Comparison of ENCODE assay signal across 23 cellular contexts in the genomic region with DNA sequence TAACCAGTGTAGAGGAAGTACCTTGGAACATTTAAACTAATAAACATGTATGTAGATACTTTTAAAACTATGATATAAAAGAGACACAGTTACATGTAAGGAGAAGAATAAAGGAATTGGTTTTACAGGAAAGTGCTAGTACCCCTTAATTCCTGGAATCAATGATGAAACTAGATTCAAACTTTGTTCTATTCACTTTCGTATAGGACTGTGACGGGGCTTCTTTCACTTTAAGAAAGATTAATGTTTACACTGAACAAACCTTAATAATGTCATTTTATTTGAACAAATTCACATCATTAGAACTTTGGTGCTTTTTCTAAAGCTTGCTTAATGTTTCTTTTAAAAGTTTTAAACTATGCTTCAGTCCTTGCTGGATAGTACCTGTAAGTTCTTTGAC. TPM values are rescaled to one million over a fixed set of nuclear protein-coding genes. Genes with fewer than 3 reads are reported as not detected.
A peak's percentile ranks its signal among the peaks of the same experiment; 100 is the strongest.
DNase-seq lines count a peak whose midpoint lies in the region; ATAC-seq and TF ChIP-seq lines count a peak whose summit lies in the region.
"Had no signal": no experiment of that assay in that cellular context is flagged by ENCODE, and none has a peak within 500 bp of the region (broad histone marks: within the 10 kb centered on the region; RNA-seq: fewer than 3 reads in every experiment).

No MANE protein-coding gene starts in this region.

- POLR2A ChIA-PET in CD8-positive, alpha-beta memory T cell (lab: Charles Lee) = interaction anchor here (0.6 kb wide), 1 partner anchor 17 kb away, joined by 6 read pairs; no protein-coding TSS in a partner anchor

- H3K4me1 ChIP-seq in body of pancreas (peaks cover 12% of the 10 kb centered on the region), gastrocnemius medialis (no peaks in the 10 kb centered on the region)
- no peaks in the 10 kb centered on the region for H3K4me1 ChIP-seq in CD8-positive, alpha-beta memory T cell (ENCODE audit: insufficient read depth, low read length)
- H3K4me1 ChIP-seq: SJCRH30, upper lobe of right lung had no signal

- peaks cover 15% of the 10 kb centered on the region for H3K36me3 Mint-ChIP-seq in activated naive CD4-positive, alpha-beta T cell treated with anti-CD3 and anti-CD28 coated beads, Interleukin-2, amount 50 U/mL, for 24 hours
- H3K36me3 Mint-ChIP-seq in T-helper 1 cell treated with Interleukin-12 subunit alpha and Interleukin-12 subunit beta and Interleukin-4 antibody, amounts not matched to agents 30 μg/mL and 1 μg/mL, for 36 hours (ENCODE audit: low read depth) = peaks cover 20% of the 10 kb centered on the region
- peaks cover 12% of the 10 kb centered on the region for H3K36me3 Mint-ChIP-seq in type B pancreatic cell
- peaks cover 0 to 47% (median 2%) of the 10 kb centered on the region in 3 donors for H3K36me3 Mint-ChIP-seq in CD8-positive, alpha-beta memory T cell

- H3K36me3 ChIP-seq in body of pancreas (replicated peaks in 1 of 2; ENCODE audit: insufficient read depth in 1 of 2, low read depth in 2 of 2) (peaks cover 0 to 3% of the 10 kb centered on the region in 2 donors), gastrocnemius medialis (peaks cover 0 to 42% of the 10 kb centered on the region in 2 donors)
- H3K36me3 ChIP-seq in CD8-positive, alpha-beta memory T cell (ENCODE audit: insufficient read depth, low read length) = peaks cover 4% of the 10 kb centered on the region

- in situ Hi-C loops in gastrocnemius medialis (cut with MboI; ENCODE audit: low sequenced_read_pairs in 4 of 4) = loop anchor here in 1 of 4 donors (25.0 kb wide), 1 partner anchor 226 kb away; no protein-coding TSS in a partner anchor

- H3K9me3 Mint-ChIP-seq in activated naive CD4-positive, alpha-beta T cell treated with anti-CD3 and anti-CD28 coated beads, Interleukin-2, amount 50 U/mL, for 24 hours = no peaks in the 10 kb centered on the region
- H3K9me3 Mint-ChIP-seq in T-helper 1 cell treated with Interleukin-12 subunit alpha and Interleukin-12 subunit beta and Interleukin-4 antibody, amounts not matched to agents 30 μg/mL and 1 μg/mL, for 36 hours = no peaks in the 10 kb centered on the region
- H3K9me3 Mint-ChIP-seq in type B pancreatic cell = no peaks in the 10 kb centered on the region
- H3K9me3 Mint-ChIP-seq in CD8-positive, alpha-beta memory T cell = no peaks in the 10 kb centered on the region
- H3K9me3 Mint-ChIP-seq: T-cell had no signal

- H3K27ac Mint-ChIP-seq in activated naive CD4-positive, alpha-beta T cell treated with anti-CD3 and anti-CD28 coated beads, Interleukin-2, amount 50 U/mL, for 24 hours = peak overlapping the region; percentile 30
- peak overlapping the region; percentile 38 for H3K27ac Mint-ChIP-seq in T-helper 1 cell treated with Interleukin-12 subunit alpha and Interleukin-12 subunit beta and Interleukin-4 antibody, amounts not matched to agents 30 μg/mL and 1 μg/mL, for 36 hours
- H3K27ac Mint-ChIP-seq in type B pancreatic cell = peak overlapping the region; percentile 5
- H3K27ac Mint-ChIP-seq in CD8-positive, alpha-beta memory T cell = no peak overlapping the region
- H3K27ac Mint-ChIP-seq: T-cell had no signal

- ATAC-seq in body of pancreas (no peak), HG03439 (IDR thresholded peaks at IDR 0.05; ENCODE audit: unreplicated experiment) (no peak), gastrocnemius medialis (no peak)
- ATAC-seq: sciatic nerve, T-cell, upper lobe of right lung had no signal

- TF ChIP-seq POLR2A in body of pancreas (IDR thresholded peaks at IDR 0.05) (no peak), gastrocnemius medialis (IDR thresholded peaks at IDR 0.05) (no peak)

- 16 to 17% methylated on average over 2 of the region's 2 CpGs for WGBS in body of pancreas, 2 donors

- peaks cover 26% of the 10 kb centered on the region for H3K4me1 Mint-ChIP-seq in activated naive CD4-positive, alpha-beta T cell treated with anti-CD3 and anti-CD28 coated beads, Interleukin-2, amount 50 U/mL, for 24 hours
- peaks cover 5% of the 10 kb centered on the region for H3K4me1 Mint-ChIP-seq in T-helper 1 cell treated with Interleukin-12 subunit alpha and Interleukin-12 subunit beta and Interleukin-4 antibody, amounts not matched to agents 30 μg/mL and 1 μg/mL, for 36 hours (ENCODE audit: low read depth)
- no peaks in the 10 kb centered on the region for H3K4me1 Mint-ChIP-seq in type B pancreatic cell (ENCODE audit: unreplicated experiment)
- H3K4me1 Mint-ChIP-seq in CD8-positive, alpha-beta memory T cell = peaks cover 4 to 6% (median 5%) of the 10 kb centered on the region in 3 donors

- H3K9me3 ChIP-seq in body of pancreas = no peaks in the 10 kb centered on the region
- H3K9me3 ChIP-seq in CD8-positive, alpha-beta memory T cell (ENCODE audit: low read length) = no peaks in the 10 kb centered on the region
- H3K9me3 ChIP-seq in gastrocnemius medialis = no peaks in the 10 kb centered on the region
- H3K9me3 ChIP-seq: mucosa of descending colon, SJCRH30, upper lobe of right lung had no signal

- intact Hi-C loops in body of pancreas (cut with DNase I) (no loop called here), gastrocnemius medialis (cut with DNase I; ENCODE audit: low total_unique reads) (no loop called here)

- CTCF ChIA-PET in CD8-positive, alpha-beta memory T cell (lab: Charles Lee) = no interaction called here

- H3K4me3 ChIP-seq in body of pancreas (no peak overlapping the region), gastrocnemius medialis (no peak overlapping the region)
- H3K4me3 ChIP-seq in CD8-positive, alpha-beta memory T cell (ENCODE audit: low read length) = no peak overlapping the region
- H3K4me3 ChIP-seq: cardiac muscle cell, coronary artery, lung, mucosa of descending colon, SJCRH30, upper lobe of right lung had no signal

- H3K27me3 ChIP-seq in body of pancreas = no peaks in the 10 kb centered on the region
- no peaks in the 10 kb centered on the region for H3K27me3 ChIP-seq in CD8-positive, alpha-beta memory T cell (ENCODE audit: insufficient read depth, low read length, poor library complexity, severe bottlenecking)
- no peaks in the 10 kb centered on the region for H3K27me3 ChIP-seq in gastrocnemius medialis
- H3K27me3 ChIP-seq: cardiac muscle cell, SJCRH30, upper lobe of right lung had no signal

- H3K27ac ChIP-seq in body of pancreas = peak overlapping the region in 3 of 4 donors; percentile 30 to 75 (median 55)
- no peak overlapping the region for H3K27ac ChIP-seq in CD8-positive, alpha-beta memory T cell (ENCODE audit: low read depth, low read length)
- no peak overlapping the region for H3K27ac ChIP-seq in gastrocnemius medialis
- H3K27ac ChIP-seq: cardiac muscle cell, coronary artery, HL-60, SJCRH30, upper lobe of right lung had no signal

- no peaks in the 10 kb centered on the region for H3K27me3 Mint-ChIP-seq in activated naive CD4-positive, alpha-beta T cell treated with anti-CD3 and anti-CD28 coated beads, Interleukin-2, amount 50 U/mL, for 24 hours
- no peaks in the 10 kb centered on the region for H3K27me3 Mint-ChIP-seq in T-helper 1 cell treated with Interleukin-12 subunit alpha and Interleukin-12 subunit beta and Interleukin-4 antibody, amounts not matched to agents 30 μg/mL and 1 μg/mL, for 36 hours (ENCODE audit: low read depth)
- no peaks in the 10 kb centered on the region for H3K27me3 Mint-ChIP-seq in type B pancreatic cell
- no peaks in the 10 kb centered on the region for H3K27me3 Mint-ChIP-seq in CD8-positive, alpha-beta memory T cell
- H3K27me3 Mint-ChIP-seq: T-cell had no signal

- TF ChIP-seq CTCF in body of pancreas (IDR thresholded peaks at IDR 0.05) = no peak
- TF ChIP-seq CTCF in type B pancreatic cell (conservative IDR thresholded peaks at IDR 0.05) = no peak
- TF ChIP-seq CTCF in gastrocnemius medialis (IDR thresholded peaks at IDR 0.05 in 4 of 5, conservative IDR thresholded peaks at IDR 0.05 in 1 of 5) = no peak

- no peak for DNase-seq in activated naive CD4-positive, alpha-beta T cell treated with anti-CD3 and anti-CD28 coated beads, Interleukin-2, amount 50 U/mL, for 16 hours
- DNase-seq in body of pancreas (no peak), type B pancreatic cell (ENCODE audit: extremely low spot score, unreplicated experiment) (no peak), gastrocnemius medialis (no peak)
- DNase-seq in CD8-positive, alpha-beta memory T cell = no peak
- DNase-seq: activated CD4-positive, alpha-beta T cell treated with anti-CD3 and anti-CD28 coated beads for 4 hours; activated gamma-delta T cell treated with Interleukin-2 at 50 U/mL for 16 hours; anterior cingulate cortex; mucosa of descending colon; NCI-H1048; NCI-H187 treated with DMSO at 0.1 percent for 48 hours; NCI-H526; SJCRH30; T-cell; upper lobe of right lung had no signal

- no peak overlapping the region for H3K4me3 Mint-ChIP-seq in activated naive CD4-positive, alpha-beta T cell treated with anti-CD3 and anti-CD28 coated beads, Interleukin-2, amount 50 U/mL, for 24 hours
- peak overlapping the region; percentile 35 for H3K4me3 Mint-ChIP-seq in T-helper 1 cell treated with Interleukin-12 subunit alpha and Interleukin-12 subunit beta and Interleukin-4 antibody, amounts not matched to agents 30 μg/mL and 1 μg/mL, for 36 hours
- no peak overlapping the region for H3K4me3 Mint-ChIP-seq in type B pancreatic cell
- H3K4me3 Mint-ChIP-seq in CD8-positive, alpha-beta memory T cell = no peak overlapping the region
- H3K4me3 Mint-ChIP-seq: T-cell had no signal

RNA-seq across cellular contexts. Expression of gene PAPOLA, which starts 35.9 kb away (rescaled TPM):
- 100 to 1,000 TPM; 122 to 163 TPM for total RNA-seq in body of pancreas
- total RNA-seq in type B pancreatic cell (ENCODE audit: low replicate concordance) = 184 and 210 TPM in 2 replicates
- 100 to 1,000 TPM; 184 to 186 TPM for total RNA-seq in CD8-positive, alpha-beta memory T cell
- 67.7 TPM for polyA plus RNA-seq in CD8-positive, alpha-beta memory T cell
- total RNA-seq in gastrocnemius medialis = 10 to 100 TPM; 41.5 to 66.4 (median 50.7) TPM

Comparison
In these comparisons a context has a peak if more than half of its experiments do, and no peak if none do; other contexts are left out.
1. H3K27ac Mint-ChIP-seq: peak in activated naive CD4-positive, alpha-beta T cell treated with anti-CD3 and anti-CD28 coated beads, Interleukin-2, amount 50 U/mL, for 24 hours (single experiment), T-helper 1 cell treated with Interleukin-12 subunit alpha and Interleukin-12 subunit beta and Interleukin-4 antibody, amounts not matched to agents 30 μg/mL and 1 μg/mL, for 36 hours (single experiment) and type B pancreatic cell (single experiment); none in CD8-positive, alpha-beta memory T cell (0 of 8).
2. H3K27ac ChIP-seq: peak in body of pancreas (3 of 4); none in CD8-positive, alpha-beta memory T cell (single experiment) and gastrocnemius medialis (0 of 4).